9 cellular contexts compared by ENCODE assay signal in genomic region chr21:31326478-31327247, GRCh38. TPM values are rescaled to one million over a fixed set of nuclear protein-coding genes. Genes with fewer than 3 reads are reported as not detected.
DNase-seq lines count a peak whose midpoint lies in the region; ATAC-seq, FAIRE-seq and TF ChIP-seq lines count a peak whose summit lies in the region.
"Had no signal": no experiment of that assay in that cellular context is flagged by ENCODE, and none has a peak within 500 bp of the region (broad histone marks: within the 10 kb centered on the region; RNA-seq: fewer than 3 reads in every experiment).

No MANE protein-coding gene starts in this region.

- peak; percentile 87 for FAIRE-seq in GM12892 (lab: Jason Lieb, UNC)

- peak; percentile 93 for ATAC-seq in HG02588 (IDR thresholded peaks at IDR 0.05; ENCODE audit: unreplicated experiment)
- ATAC-seq in activated naive CD4-positive, alpha-beta T cell treated with anti-CD3 and anti-CD28 coated beads, Interleukin-2, amount 50 U/mL, for 72 hours: peak; percentile 87 to 95

- DNase-seq in GM12892 (ENCODE audit: insufficient read length) (peak; percentile 31), NOMO-1 (lab: John Stamatoyannopoulos, UW; ENCODE audit: unreplicated experiment in 2 of 2) (peak; percentile 76 to 93), NCI-H1930 (lab: John Stamatoyannopoulos, UW) (no peak), NCI-H748 (lab: John Stamatoyannopoulos, UW; ENCODE audit: unreplicated experiment) (no peak), NCI-H1436 treated with DMSO at 0.1 percent for 48 hours (lab: John Stamatoyannopoulos, UW) (no peak)
- peak; percentile 60 to 71 for DNase-seq in activated naive CD4-positive, alpha-beta T cell treated with anti-CD3 and anti-CD28 coated beads, Interleukin-2, amount 50 U/mL, for 72 hours (ENCODE audit: low spot score in 2 of 2)
- peak; percentile 40 to 54 for DNase-seq in stimulated activated CD8-positive, alpha-beta memory T cell treated with anti-CD3 and anti-CD28 coated beads, Interleukin-15, amount 100 ng/mL, for 48 hours (ENCODE audit: low read depth in 2 of 2)
- DNase-seq: upper lobe of left lung had no signal

- peaks cover 0 to 5% of the 10 kb centered on the region in 2 donors for H3K9me3 Mint-ChIP-seq in activated naive CD4-positive, alpha-beta T cell treated with anti-CD3 and anti-CD28 coated beads, Interleukin-2, amount 50 U/mL, for 72 hours

- peaks cover 17 to 49% of the 10 kb centered on the region in 2 donors for H3K36me3 Mint-ChIP-seq in activated naive CD4-positive, alpha-beta T cell treated with anti-CD3 and anti-CD28 coated beads, Interleukin-2, amount 50 U/mL, for 72 hours

- no peak for TF ChIP-seq POLR2A in GM12892 (IDR thresholded peaks at IDR 0.05; ENCODE audit: low read depth, low read length)

- H3K27ac Mint-ChIP-seq in activated naive CD4-positive, alpha-beta T cell treated with anti-CD3 and anti-CD28 coated beads, Interleukin-2, amount 50 U/mL, for 72 hours: peak overlapping the region; percentile 84 to 89

RNA-seq across cellular contexts. Expression of gene TIAM1, which starts 17.4 kb away (rescaled TPM):
- 2.6 TPM for polyA plus RNA-seq in GM12892 (2012; ENCODE audit: missing spikeins)
- total RNA-seq in activated naive CD4-positive, alpha-beta T cell treated with anti-CD3 and anti-CD28 coated beads, Interleukin-2, amount 50 U/mL, for 72 hours: 10 to 100 TPM; 43.7 to 70.6 TPM

Comparison
In these comparisons a context has a peak if more than half of its experiments do, and no peak if none do; other contexts are left out.
1. DNase-seq: peak in GM12892 (single experiment), NOMO-1 (2 of 2), activated naive CD4-positive, alpha-beta T cell treated with anti-CD3 and anti-CD28 coated beads, Interleukin-2, amount 50 U/mL, for 72 hours (2 of 2) and stimulated activated CD8-positive, alpha-beta memory T cell treated with anti-CD3 and anti-CD28 coated beads, Interleukin-15, amount 100 ng/mL, for 48 hours (2 of 2); none in NCI-H1930 (0 of 2), NCI-H748 (single experiment) and NCI-H1436 treated with DMSO at 0.1 percent for 48 hours (single experiment).